ENCODE assay signal across 9 cellular contexts in the genomic region with DNA sequence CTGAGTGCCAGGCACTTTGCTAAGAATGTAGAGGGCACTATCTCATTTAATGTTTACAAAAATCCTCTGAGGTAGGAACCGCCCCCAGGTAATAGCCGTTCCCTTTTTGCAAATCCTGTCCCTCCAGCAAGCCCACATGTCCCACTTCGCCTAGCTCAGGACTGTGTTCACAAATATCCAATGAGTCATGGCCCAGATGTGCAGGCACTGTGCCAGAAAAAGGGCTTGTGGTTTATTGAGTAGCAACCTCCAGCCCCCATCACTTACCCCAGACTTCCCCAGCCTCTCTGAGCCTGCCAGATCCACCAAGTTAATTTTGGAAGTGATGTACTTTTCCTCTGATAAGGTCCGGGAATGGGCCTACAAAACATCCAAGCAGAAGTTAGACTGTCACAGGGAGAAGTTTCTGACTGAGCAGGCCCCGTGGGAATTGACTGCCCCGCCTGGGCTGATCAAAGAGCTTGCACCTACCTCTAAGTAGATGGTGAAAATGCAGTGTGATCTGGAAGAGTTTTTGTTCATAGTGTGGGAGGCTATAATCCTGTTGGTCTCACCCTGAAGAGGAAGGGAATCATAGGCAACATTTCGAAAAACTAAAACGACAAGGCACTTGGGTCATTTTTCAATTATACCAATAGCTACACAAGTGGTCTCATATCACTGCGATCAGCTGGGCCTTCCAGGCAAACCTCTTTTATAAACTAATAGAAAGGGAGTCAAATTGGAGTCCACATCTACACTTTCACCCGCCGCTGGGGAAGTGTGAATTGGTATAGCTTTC. TPM values are rescaled to one million over a fixed set of nuclear protein-coding genes. Genes with fewer than 3 reads are reported as not detected.
A peak's percentile ranks its signal among the peaks of the same experiment; 100 is the strongest.
DNase-seq lines count a peak whose midpoint lies in the region; ATAC-seq, FAIRE-seq and TF ChIP-seq lines count a peak whose summit lies in the region.
"Had no signal": no experiment of that assay in that cellular context is flagged by ENCODE, and none has a peak within 500 bp of the region (broad histone marks: within the 10 kb centered on the region; RNA-seq: fewer than 3 reads in every experiment).

No MANE protein-coding gene starts in this region.

- H3K9me2 ChIP-seq in HCT116 (ENCODE audit: insufficient read depth), result no peaks in the 10 kb centered on the region

- no TSS peak for BruUV-seq in HCT116 (replicated peaks; lab: Mats Ljungman, UMichigan)
- BruUV-seq in K562 (replicated peaks; lab: Mats Ljungman, UMichigan), result no TSS peak

- WGBS in K562 (ENCODE audit: insufficient coverage, low coverage, missing lambda C conversion rate), result 18% methylated on average over 11 of the region's 11 CpGs
- WGBS in right lobe of liver (ENCODE audit: insufficient coverage, low coverage, low lambda C conversion rate, missing lambda C conversion rate), result 69% methylated on average over 9 of the region's 11 CpGs

- in situ Hi-C loops in K562 (cut with MboI), result no loop called here

- peak; percentile 71 for TF ChIP-seq EP300 in K562 (IDR thresholded peaks at IDR 0.05; ENCODE audit: low read length)

- intact Hi-C loops in HCT116 (cut with micrococcal nuclease) (no loop called here), K562 (cut with micrococcal nuclease) (no loop called here), right lobe of liver (cut with DNase I) (no loop called here)

- H3K79me2 ChIP-seq in HCT116 (ENCODE audit: insufficient read depth, low read length) (no peaks in the 10 kb centered on the region), K562 (ENCODE audit: control insufficient read depth, insufficient read depth, low read length) (no peaks in the 10 kb centered on the region)

- no peaks in the 10 kb centered on the region for H3K9me1 ChIP-seq in K562 (ENCODE audit: control insufficient read depth, insufficient read depth, low read length)

- H3K27ac ChIP-seq in BLaER1 (peak overlapping the region; percentile 59), HCT116 (ENCODE audit: low read depth, low read length) (no peak overlapping the region), K562 (ENCODE audit: extremely low read depth, low read depth, low read length) (peak overlapping the region; percentile 9; the same call in 1 of the 3 replicates), right lobe of liver (no peak overlapping the region)

- peak overlapping the region; percentile 25; the same call in 1 of the 2 replicates for H3K9ac ChIP-seq in BLaER1
- no peak overlapping the region for H3K9ac ChIP-seq in HCT116 (ENCODE audit: low read length)
- 0 out of 4 replicates have a peak overlapping the region, but pooled peaks of 1 of the 2 experiments have one; percentile 2 for H3K9ac ChIP-seq in K562 (ENCODE audit: insufficient read depth in 1 of 2, low read depth in 2 of 2, low read length in 2 of 2)

- TF ChIP-seq RAD21 in HCT116 (IDR thresholded peaks at IDR 0.05; ENCODE audit: low read depth) (no peak), K562 (CRISPR knock-in tag; conservative IDR thresholded peaks at IDR 0.05 in 1 of 2, IDR thresholded peaks at IDR 0.05 in 1 of 2) (peak in 1 of 2 experiments; percentile 15; a peak in 2 of 4 replicates)

- H3K4me2 ChIP-seq in BLaER1 (peak overlapping the region; percentile 71), HCT116 (ENCODE audit: low read length) (peak overlapping the region; percentile 51), K562 (ENCODE audit: insufficient read depth, low read length) (peak overlapping the region; percentile 9; the same call in 1 of the 2 replicates)

- H3K4me3 ChIP-seq in BLaER1 (no peak overlapping the region), HCT116 (replicated peaks in 1 of 2; ENCODE audit: low read depth in 1 of 2, low read length in 2 of 2) (no peak overlapping the region), K562 (no peak overlapping the region), right lobe of liver (no peak overlapping the region)

- H3K27me3 ChIP-seq in BLaER1, result no peaks in the 10 kb centered on the region
- no peaks in the 10 kb centered on the region for H3K27me3 ChIP-seq in HCT116 (ENCODE audit: insufficient read depth, low read length)
- H3K27me3 ChIP-seq in K562 (ENCODE audit: control insufficient read depth in 2 of 2, insufficient read depth in 2 of 2, low read length in 2 of 2), result no peaks in the 10 kb centered on the region
- no peaks in the 10 kb centered on the region for H3K27me3 ChIP-seq in right lobe of liver

- TF ChIP-seq POLR2A in HCT116 (IDR thresholded peaks at IDR 0.05; ENCODE audit: borderline replicate concordance, extremely low read depth, insufficient read depth, insufficient read length) (no peak), K562 (conservative IDR thresholded peaks at IDR 0.05) (no peak), right lobe of liver (IDR thresholded peaks at IDR 0.05) (no peak)

- DNase-seq in HCT116 (ENCODE audit: low read depth, low spot score) (peak; percentile 57), RPMI7951 (ENCODE audit: low read depth) (peak; percentile 97), K562 (ENCODE audit: extremely low read depth in 1 of 4, low spot score in 3 of 4) (peak; percentile 78 to 97 (median 87)), right lobe of liver (peak in 2 of 3 donors; percentile 33 to 56)
- DNase-seq in stimulated activated CD8-positive, alpha-beta memory T cell treated with anti-CD3 and anti-CD28 coated beads, Interleukin-4, amount 100 ng/mL, for 48 hours, result peak; percentile 73

- H4K20me1 ChIP-seq in BLaER1 (no peaks in the 10 kb centered on the region), HCT116 (ENCODE audit: insufficient read depth) (no peaks in the 10 kb centered on the region), K562 (replicated peaks; ENCODE audit: control insufficient read depth, insufficient read depth, low read length) (no peaks in the 10 kb centered on the region)

- POLR2A ChIA-PET in HCT116 (lab: Charles Lee), result no interaction called here
- POLR2A ChIA-PET in K562 (lab: Yijun Ruan, JAX), result interaction anchor here (0.6 to 1.9 kb wide), 7 partner anchors 9 to 66 kb away, joined by 3 to 7 read pairs (median 3); no protein-coding TSS in a partner anchor

- ATAC-seq in HCT116 (peak; percentile 83), K562 (peak; percentile 94), right lobe of liver (peak in 3 of 4 donors; percentile 13 to 62 (median 48)), HG03135 (IDR thresholded peaks at IDR 0.05; ENCODE audit: unreplicated experiment) (no peak), GM19324 (IDR thresholded peaks at IDR 0.05; ENCODE audit: low FRiP score, unreplicated experiment) (no peak)

- no peak for TF ChIP-seq CTCF in HCT116 (IDR thresholded peaks at IDR 0.05 in 2 of 3, conservative IDR thresholded peaks at IDR 0.05 in 1 of 3; ENCODE audit: borderline replicate concordance in 1 of 3, insufficient read depth in 1 of 3, low read depth in 2 of 3, low read length in 2 of 3)
- TF ChIP-seq CTCF in K562 (IDR thresholded peaks at IDR 0.05 in 2 of 3, conservative IDR thresholded peaks at IDR 0.05 in 1 of 3; ENCODE audit: insufficient read depth in 2 of 3, low read depth in 1 of 3, low read length in 3 of 3), result no peak
- TF ChIP-seq CTCF in right lobe of liver (IDR thresholded peaks at IDR 0.05), result no peak

- H2AFZ ChIP-seq in HCT116 (ENCODE audit: low read depth, low read length, poor library complexity, severe bottlenecking), result no peak overlapping the region
- peak overlapping the region; percentile 23 for H2AFZ ChIP-seq in K562 (ENCODE audit: low read depth, low read length)

- H3K4me1 ChIP-seq in BLaER1 (peaks cover 38% of the 10 kb centered on the region), HCT116 (ENCODE audit: control insufficient read depth in 1 of 2, insufficient read depth in 2 of 2, low read length in 2 of 2) (peaks cover 15 to 16% of the 10 kb centered on the region in 2 experiments), K562 (replicated peaks in 1 of 2; ENCODE audit: control insufficient read depth in 2 of 2, insufficient read depth in 2 of 2, low read length in 2 of 2) (peaks cover 8 to 13% of the 10 kb centered on the region in 2 experiments; a peak in 4 of 5 replicates), right lobe of liver (no peaks in the 10 kb centered on the region)

- H3K9me3 ChIP-seq in BLaER1 (no peaks in the 10 kb centered on the region), HCT116 (ENCODE audit: control insufficient read depth in 1 of 2, insufficient read depth in 1 of 2, low read depth in 1 of 2, low read length in 2 of 2) (no peaks in the 10 kb centered on the region), K562 (replicated peaks; ENCODE audit: control insufficient read depth, insufficient read depth, low read depth, low read length) (no peaks in the 10 kb centered on the region), right lobe of liver (no peaks in the 10 kb centered on the region)

- peak; percentile 98 for FAIRE-seq in K562 (lab: Jason Lieb, UNC)
- FAIRE-seq: H1 had no signal

- CTCF ChIA-PET in HCT116 (lab: Charles Lee), result interaction anchor here (0.9 to 1.5 kb wide), 3 partner anchors 16 to 154 kb away, joined by 3 to 5 read pairs (median 3); no protein-coding TSS in a partner anchor
- CTCF ChIA-PET in K562 (lab: Yijun Ruan, JAX; ENCODE audit: low intra/inter-chr PET ratio), result interaction anchor here (0.6 kb wide), 1 partner anchor 253 kb away, joined by 3 read pairs; no protein-coding TSS in a partner anchor

- H3K36me3 ChIP-seq in BLaER1 (peaks cover 3% of the 10 kb centered on the region; the same call in 1 of the 2 replicates), HCT116 (ENCODE audit: control insufficient read depth in 1 of 2, insufficient read depth in 2 of 2, low read length in 2 of 2) (no peaks in the 10 kb centered on the region), K562 (ENCODE audit: control insufficient read depth, insufficient read depth, low read length) (no peaks in the 10 kb centered on the region), right lobe of liver (no peaks in the 10 kb centered on the region)

- RAD21 ChIA-PET in HCT116 (lab: Charles Lee; ENCODE audit: low non-redundant PET in 1 of 2, low total read pairs in 2 of 2, uncharacterized antibody in 2 of 2, unreplicated experiment in 2 of 2), result interaction anchor here in 1 of 2 experiments (1.1 kb wide), 1 partner anchor 332 kb away, joined by 3 read pairs; no protein-coding TSS in a partner anchor

RNA-seq across cellular contexts. Expression of a gene that starts 15.7 kb away (rescaled TPM):
- total RNA-seq in HCT116 (2021; ENCODE audit: unreplicated experiment), result 13.1 TPM
- 13.5 and 14.0 TPM in 2 replicates for polyA plus RNA-seq in HCT116 (2012)
- 20.0 and 22.1 TPM in 2 replicates for total RNA-seq in RPMI7951 (2014; rRNA removed; shearing (Covaris generic))
- total RNA-seq in K562 (2011; cell fraction: chromatin; rRNA removed; ENCODE audit: low replicate concordance), result 13.2 and 14.9 TPM in 2 replicates
- 8.4 and 13.3 TPM in 2 replicates for total RNA-seq in K562 (2011; cell fraction: nucleolus; rRNA removed)
- 7.8 and 11.1 TPM in 2 replicates for total RNA-seq in K562 (2011; cell fraction: nucleoplasm; rRNA removed)
- total RNA-seq in K562 (2014; rRNA removed), result 24.4 and 31.7 TPM in 2 replicates
- total RNA-seq in K562 (2014; rRNA removed; fragmentation: Illumina TruSeq; extraction: Trizol), result 25.0 and 26.9 TPM in 2 replicates
- total RNA-seq in K562 (2015; rRNA removed; fragmentation: Illumina TruSeq; extraction: Trizol), result 21.4 and 21.5 TPM in 2 replicates
- 20.4 and 26.3 TPM in 2 replicates for total RNA-seq in K562 (2021)
- polyA plus RNA-seq in K562 (2011; rRNA removed), result 11.7 and 19.5 TPM in 2 replicates
- 10.2 and 12.0 TPM in 2 replicates for polyA plus RNA-seq in K562 (2011; cell fraction: cytosol; rRNA removed)
- 9.9 and 12.5 TPM in 2 replicates for polyA plus RNA-seq in K562 (2011; cell fraction: nucleus; rRNA removed)
- 22.9 and 34.6 TPM in 2 replicates for polyA plus RNA-seq in K562 (2012)
- polyA plus RNA-seq in K562 (2014; fragmentation: Illumina TruSeq; extraction: Trizol), result 16.9 and 19.5 TPM in 2 replicates
- polyA plus RNA-seq in K562 (2014; fragmentation: Nextera tagmentation; extraction: Ambion mirVana), result 10 to 100 TPM; 52.1 to 56.9 TPM
- 29.1 and 33.8 TPM in 2 replicates for polyA plus RNA-seq in K562 (2014; rRNA removed)
- polyA minus RNA-seq in K562 (2011; rRNA and poly(A)+ RNA removed), result 8.8 and 10.7 TPM in 2 replicates
- 5.1 and 6.4 TPM in 2 replicates for polyA minus RNA-seq in K562 (2011; cell fraction: cytosol; rRNA and poly(A)+ RNA removed)
- polyA minus RNA-seq in K562 (2011; cell fraction: nucleus; rRNA and poly(A)+ RNA removed), result 4.2 and 5.3 TPM in 2 replicates
- 1 to 10 TPM; 2.1 to 4.7 (median 3.2) TPM for total RNA-seq in right lobe of liver

RNA-seq across cellular contexts. Expression of a gene that starts 15.8 kb away (rescaled TPM):
- total RNA-seq in HCT116 (2021; ENCODE audit: unreplicated experiment) (32.3 TPM), K562 (2014; rRNA removed) (26.7 and 34.9 TPM in 2 replicates), K562 (2014; rRNA removed; fragmentation: Illumina TruSeq; extraction: Trizol) (30.5 and 30.8 TPM in 2 replicates), K562 (2015; rRNA removed; fragmentation: Illumina TruSeq; extraction: Trizol) (33.5 and 34.9 TPM in 2 replicates), K562 (2021) (70.8 and 79.5 TPM in 2 replicates), right lobe of liver (10 to 100 TPM in 1 of 6 experiments, 1 to 10 TPM in 5; 4.3 to 11.4 (median 8.1) TPM)
- polyA plus RNA-seq in HCT116 (2012), result 16.0 and 31.1 TPM in 2 replicates
- 24.6 and 27.1 TPM in 2 replicates for total RNA-seq in RPMI7951 (2014; rRNA removed; shearing (Covaris generic))
- 54.7 and 60.1 TPM in 2 replicates for total RNA-seq in K562 (2011; cell fraction: chromatin; rRNA removed; ENCODE audit: low replicate concordance)
- 43.5 and 49.7 TPM in 2 replicates for total RNA-seq in K562 (2011; cell fraction: nucleolus; rRNA removed)
- 55.2 and 67.2 TPM in 2 replicates for total RNA-seq in K562 (2011; cell fraction: nucleoplasm; rRNA removed)
- polyA plus RNA-seq in K562 (2011; rRNA removed) (67.4 and 73.7 TPM in 2 replicates), K562 (2014; fragmentation: Illumina TruSeq; extraction: Trizol) (48.7 and 52.9 TPM in 2 replicates), K562 (2014; fragmentation: Nextera tagmentation; extraction: Ambion mirVana) (10 to 100 TPM; 81.5 to 97.5 TPM), K562 (2014; rRNA removed) (40.4 and 43.6 TPM in 2 replicates)
- 80.1 and 102 TPM in 2 replicates for polyA plus RNA-seq in K562 (2011; cell fraction: cytosol; rRNA removed)
- polyA plus RNA-seq in K562 (2011; cell fraction: nucleus; rRNA removed), result 39.7 and 55.6 TPM in 2 replicates
- polyA plus RNA-seq in K562 (2012), result 27.1 and 110 TPM in 2 replicates
- 38.9 and 57.3 TPM in 2 replicates for polyA minus RNA-seq in K562 (2011; rRNA and poly(A)+ RNA removed)
- 18.8 and 37.2 TPM in 2 replicates for polyA minus RNA-seq in K562 (2011; cell fraction: cytosol; rRNA and poly(A)+ RNA removed)
- 24.2 and 31.7 TPM in 2 replicates for polyA minus RNA-seq in K562 (2011; cell fraction: nucleus; rRNA and poly(A)+ RNA removed)

Comparison
In these comparisons a context has a peak if more than half of its experiments do, and no peak if none do; other contexts are left out.
1. H3K27ac ChIP-seq: peak in BLaER1 (single experiment) and K562 (single experiment); none in HCT116 (single experiment) and right lobe of liver (0 of 3).
2. H3K4me2 ChIP-seq: peak in every context shown above with its lines; median percentile 71 in BLaER1; 51 in HCT116; 9 in K562.
3. ATAC-seq: peak in HCT116 (single experiment), K562 (single experiment) and right lobe of liver (3 of 4); none in HG03135 (single experiment) and GM19324 (single experiment).
4. DNase-seq: peak in every context shown above with its lines; median percentile 97 in RPMI7951; 87 in K562; 73 in stimulated activated CD8-positive, alpha-beta memory T cell treated with anti-CD3 and anti-CD28 coated beads, Interleukin-4, amount 100 ng/mL, for 48 hours; 57 in HCT116; 44 in right lobe of liver.